In the genomic region with DNA sequence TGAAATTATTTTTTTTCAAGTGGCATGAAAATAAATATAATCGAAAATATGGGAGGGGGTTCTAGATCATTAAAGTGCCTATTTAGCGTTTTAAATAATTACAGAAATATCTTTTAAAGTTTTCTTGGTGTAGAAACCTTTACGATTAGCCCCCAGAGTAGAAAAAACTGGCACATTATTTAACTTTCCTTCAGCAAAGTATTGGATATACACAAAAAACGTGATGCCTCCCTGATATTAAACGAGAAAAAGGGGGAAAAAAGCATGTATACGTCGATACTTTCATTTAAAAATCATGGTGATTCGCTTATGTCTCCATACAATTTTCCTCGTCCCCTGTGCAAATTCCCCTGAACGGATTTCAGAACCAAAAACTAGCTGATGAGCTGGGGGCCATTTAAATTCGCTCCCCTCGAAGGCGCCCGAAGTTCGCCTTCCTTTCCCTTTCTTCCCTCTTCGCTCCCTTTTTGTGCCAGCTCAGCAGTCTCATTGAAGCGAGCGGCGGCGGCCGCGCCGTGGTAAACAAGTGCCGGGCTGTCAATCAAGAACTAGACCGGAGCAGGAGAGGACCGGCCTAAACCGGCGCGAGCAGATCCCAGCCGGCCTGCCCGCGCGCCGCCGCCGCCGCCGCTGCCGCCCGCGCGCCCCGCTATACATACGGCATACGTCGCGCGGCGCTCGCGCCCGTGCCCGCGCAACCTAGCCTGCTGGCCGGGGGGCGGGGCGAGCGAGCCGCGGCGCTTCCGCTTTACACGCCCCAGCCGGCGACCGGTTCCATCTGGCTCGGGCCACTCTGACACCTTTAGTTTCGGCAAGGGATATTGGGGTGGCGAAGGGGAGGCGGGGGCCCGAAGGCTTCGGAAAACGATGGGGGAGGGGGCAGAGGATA, we compare ENCODE assay signal across 7 cellular contexts.
A peak's percentile ranks its signal among the peaks of the same experiment; 100 is the strongest.
DNase-seq lines count a peak whose midpoint lies in the region; ATAC-seq and TF ChIP-seq lines count a peak whose summit lies in the region.

No MANE protein-coding gene starts in this region.

- no peaks in the 10 kb centered on the region for H3K27me3 ChIP-seq in brain microvascular endothelial cell (replicated peaks)
- H3K27me3 ChIP-seq in iPS-15b (ENCODE audit: control insufficient read depth, insufficient read depth, low read length), result no peaks in the 10 kb centered on the region

- H3K27ac ChIP-seq in brain microvascular endothelial cell, result peak overlapping the region; percentile 99

- H3K4me1 ChIP-seq in iPS-15b (ENCODE audit: control insufficient read depth, insufficient read depth, low read length), result no peaks in the 10 kb centered on the region

- DNase-seq in NCI-H2107 treated with DMSO at 0.1 percent for 48 hours (lab: John Stamatoyannopoulos, UW; ENCODE audit: unreplicated experiment) (peak; percentile 81), UCSD-AML1 (lab: John Stamatoyannopoulos, UW; ENCODE audit: unreplicated experiment) (peak; percentile 95), brain microvascular endothelial cell (peak; percentile 93), skeletal muscle cell (ENCODE audit: low read depth) (peak; percentile 65)

- H3K9ac ChIP-seq in iPS-15b (ENCODE audit: low read depth, low read length), result peak overlapping the region; percentile 99

- peak; percentile 47 for ATAC-seq in HG03064 (IDR thresholded peaks at IDR 0.05; ENCODE audit: low read depth, unreplicated experiment)

- TF ChIP-seq CTCF in brain microvascular endothelial cell (IDR thresholded peaks at IDR 0.05; ENCODE audit: low read depth, low read length, missing control alignments), result no peak

- in situ Hi-C loops in brain microvascular endothelial cell (cut with HindIII; ENCODE audit: low pct_ligation_motif_present, low sequenced_read_pairs), result no loop called here

- H3K9me3 ChIP-seq in iPS-15b (ENCODE audit: control insufficient read depth, insufficient read depth, low read length), result no peaks in the 10 kb centered on the region

- H3K36me3 ChIP-seq in brain microvascular endothelial cell (replicated peaks) (peaks cover 10% of the 10 kb centered on the region), iPS-15b (ENCODE audit: control insufficient read depth, insufficient read depth, low read length) (peaks cover 3% of the 10 kb centered on the region)

- TF ChIP-seq POLR2A in GM18526 (IDR thresholded peaks at IDR 0.05; ENCODE audit: extremely low read depth, insufficient read length), result peak; percentile 50

- H3K4me3 ChIP-seq in brain microvascular endothelial cell (ENCODE audit: low read depth, low read length), result peak overlapping the region; percentile 80
- H3K4me3 ChIP-seq in iPS-15b (ENCODE audit: low read depth, low read length), result peak overlapping the region; percentile 96
- H3K4me3 ChIP-seq in skeletal muscle cell (ENCODE audit: low read depth, low read length), result peak overlapping the region; percentile 90

Comparison
In these comparisons a context has a peak if more than half of its experiments do, and no peak if none do; other contexts are left out.
1. Peak in every context shown above with its lines: DNase-seq, ATAC-seq, H3K4me3 ChIP-seq and H3K27ac ChIP-seq.